14 cellular contexts compared by ENCODE assay signal in genomic region chr9:79559501-79560181, GRCh38. TPM values are rescaled to one million over a fixed set of nuclear protein-coding genes. Genes with fewer than 3 reads are reported as not detected.
A peak's percentile ranks its signal among the peaks of the same experiment; 100 is the strongest.
DNase-seq lines count a peak whose midpoint lies in the region; FAIRE-seq and TF ChIP-seq lines count a peak whose summit lies in the region.
"Had no signal": no experiment of that assay in that cellular context is flagged by ENCODE, and none has a peak within 500 bp of the region (broad histone marks: within the 10 kb centered on the region; RNA-seq: fewer than 3 reads in every experiment).

No MANE protein-coding gene starts in this region.

- no peak for FAIRE-seq in HTR-8/SVneo (lab: Jason Lieb, UNC)
- FAIRE-seq: endometrium had no signal

- peak overlapping the region; percentile 79 for H3K27ac ChIP-seq in temporal lobe (ENCODE audit: low read depth, low read length)
- H3K27ac ChIP-seq: left lung, skin epidermis had no signal

- H3K9me3 ChIP-seq in Loucy (ENCODE audit: insufficient read depth, low read depth, low read length): no peaks in the 10 kb centered on the region
- H3K9me3 ChIP-seq: left lung had no signal

- no peak overlapping the region for H3K9ac ChIP-seq in Loucy (ENCODE audit: low read depth, low read length, poor library complexity, severe bottlenecking)

- no peaks in the 10 kb centered on the region for H3K36me3 ChIP-seq in Loucy (ENCODE audit: insufficient read depth, low read length)
- H3K36me3 ChIP-seq: left lung had no signal

- DNase-seq in NCI-H510A (lab: John Stamatoyannopoulos, UW) (peak; percentile 26), fibroblast of villous mesenchyme (ENCODE audit: low read depth) (peak; percentile 8), HTR-8/SVneo (ENCODE audit: insufficient read length, low spot score) (no peak), EL (no peak)
- no peak for DNase-seq in activated effector memory CD4-positive, alpha-beta T cell treated with Interleukin-2 at 50 U/mL for 16 hours
- DNase-seq: activated CD4-positive, alpha-beta T cell treated with anti-CD3 and anti-CD28 coated beads, Interleukin-2, amount 50 U/mL, for 48 hours; CD4-positive, CD25-positive, alpha-beta regulatory T cell; left lung; natural killer cell; T-helper 9 cell had no signal

- H3K4me1 ChIP-seq in Loucy (ENCODE audit: insufficient read depth, low read length, poor library complexity, severe bottlenecking): peaks cover 4% of the 10 kb centered on the region
- H3K4me1 ChIP-seq: left lung had no signal

- H3F3A ChIP-seq in Loucy (ENCODE audit: low read depth): no peaks in the 10 kb centered on the region

- H2AFZ ChIP-seq in Loucy (ENCODE audit: low read length): no peak overlapping the region

- H3K4me3 ChIP-seq in Loucy (ENCODE audit: low read length, poor library complexity, severe bottlenecking) (no peak overlapping the region), fibroblast of villous mesenchyme (ENCODE audit: low read depth, low read length) (no peak overlapping the region)
- H3K4me3 ChIP-seq: left lung, skin epidermis had no signal

- H4K20me1 ChIP-seq in Loucy (ENCODE audit: insufficient read depth, low read length, poor library complexity, severe bottlenecking): no peaks in the 10 kb centered on the region

- H3K4me2 ChIP-seq in Loucy (ENCODE audit: low read depth, low read length, poor library complexity, severe bottlenecking): peak overlapping the region; percentile 6

- TF ChIP-seq CTCF in Loucy (conservative IDR thresholded peaks at IDR 0.05; ENCODE audit: low read length) (no peak), fibroblast of villous mesenchyme (IDR thresholded peaks at IDR 0.05; ENCODE audit: insufficient read depth, low read depth, low read length) (no peak)

- peaks cover 13% of the 10 kb centered on the region for H3K27me3 ChIP-seq in Loucy (ENCODE audit: insufficient read depth, low read length, poor library complexity, severe bottlenecking)
- H3K27me3 ChIP-seq: left lung had no signal

- H3K79me2 ChIP-seq in Loucy (ENCODE audit: insufficient read depth, low read length): no peaks in the 10 kb centered on the region

- H3K9me2 ChIP-seq in Loucy (replicated peaks; ENCODE audit: low read depth, low read length): no peaks in the 10 kb centered on the region

RNA-seq across cellular contexts. Expression of gene TLE4, which starts 12.1 kb away (rescaled TPM):
- total RNA-seq in fibroblast of villous mesenchyme (48.3 and 79.0 TPM in 2 replicates), temporal lobe (59.5 TPM)

Comparison
In these comparisons a context has a peak if more than half of its experiments do, and no peak if none do; other contexts are left out.
1. DNase-seq: peak in NCI-H510A (single experiment) and fibroblast of villous mesenchyme (single experiment); none in activated effector memory CD4-positive, alpha-beta T cell treated with Interleukin-2 at 50 U/mL for 16 hours (single experiment), HTR-8/SVneo (single experiment) and EL (single experiment).